Comparison of ENCODE assay signal across 10 cellular contexts in genomic region chr15:63203451-63204090, GRCh38. TPM values are rescaled to one million over a fixed set of nuclear protein-coding genes. Genes with fewer than 3 reads are reported as not detected.
A peak's percentile ranks its signal among the peaks of the same experiment; 100 is the strongest.
DNase-seq lines count a peak whose midpoint lies in the region; ATAC-seq, FAIRE-seq and TF ChIP-seq lines count a peak whose summit lies in the region.
"Had no signal": no experiment of that assay in that cellular context is flagged by ENCODE, and none has a peak within 500 bp of the region (broad histone marks: within the 10 kb centered on the region; RNA-seq: fewer than 3 reads in every experiment).

No MANE protein-coding gene starts in this region.

- peak; percentile 58 for DNase-seq in EL
- DNase-seq in activated CD8-positive, alpha-beta T cell treated with anti-CD3 and anti-CD28 coated beads, Interleukin-2, amount 10 ng/mL, durations not matched to agents 7 days and 5 days, result peak; percentile 73
- DNase-seq in kidney glomerular epithelial cell (lab: John Stamatoyannopoulos, UW), result peak; percentile 47
- no peak for DNase-seq in DMS 273 treated with DMSO at 0.1 percent for 48 hours (lab: John Stamatoyannopoulos, UW)
- no peak for DNase-seq in NCI-H345 (lab: John Stamatoyannopoulos, UW)
- DNase-seq in frontal cortex (ENCODE audit: low spot score in 2 of 2), result no peak
- DNase-seq in progenitor cell of endocrine pancreas (ENCODE audit: low spot score, unreplicated experiment), result no peak
- DNase-seq: pancreas, transverse colon had no signal

- peak overlapping the region; percentile 61 for H3K27ac Mint-ChIP-seq in activated CD8-positive, alpha-beta T cell treated with anti-CD3 and anti-CD28 coated beads, Interleukin-2, amount 10 ng/mL, durations not matched to agents 7 days and 5 days
- no peak overlapping the region for H3K27ac Mint-ChIP-seq in progenitor cell of endocrine pancreas

- no peaks in the 10 kb centered on the region for H3K9me3 ChIP-seq in Loucy (ENCODE audit: insufficient read depth, low read depth, low read length)
- H3K9me3 ChIP-seq: pancreas, transverse colon had no signal

- CTCF ChIA-PET in activated CD8-positive, alpha-beta T cell treated with anti-CD3 and anti-CD28 coated beads, Interleukin-2, amount 10 ng/mL, durations not matched to agents 7 days and 5 days (lab: Charles Lee), result interaction anchor here (0.8 to 4.8 kb wide), 10 partner anchors 7 to 341 kb away, joined by 3 to 50 read pairs (median 4); no protein-coding TSS in a partner anchor

- peaks cover 57% of the 10 kb centered on the region for H3K36me3 Mint-ChIP-seq in activated CD8-positive, alpha-beta T cell treated with anti-CD3 and anti-CD28 coated beads, Interleukin-2, amount 10 ng/mL, durations not matched to agents 7 days and 5 days (ENCODE audit: low read depth)
- peaks cover 6% of the 10 kb centered on the region for H3K36me3 Mint-ChIP-seq in progenitor cell of endocrine pancreas (ENCODE audit: insufficient read depth)

- H3K4me1 ChIP-seq in Loucy (ENCODE audit: insufficient read depth, low read length, poor library complexity, severe bottlenecking), result peaks cover 68% of the 10 kb centered on the region

- H3K9me3 Mint-ChIP-seq in activated CD8-positive, alpha-beta T cell treated with anti-CD3 and anti-CD28 coated beads, Interleukin-2, amount 10 ng/mL, durations not matched to agents 7 days and 5 days (ENCODE audit: insufficient read depth), result no peaks in the 10 kb centered on the region
- peaks cover 2% of the 10 kb centered on the region for H3K9me3 Mint-ChIP-seq in progenitor cell of endocrine pancreas (ENCODE audit: low read depth)

- H3K4me3 ChIP-seq in Loucy (ENCODE audit: low read length, poor library complexity, severe bottlenecking), result no peak overlapping the region
- H3K4me3 ChIP-seq: pancreas, transverse colon had no signal

- 0 out of 2 replicates have a peak, but pooled peaks cover 4% of the 10 kb centered on the region for H3K36me3 ChIP-seq in Loucy (ENCODE audit: insufficient read depth, low read length)
- H3K36me3 ChIP-seq: pancreas, transverse colon had no signal

- no peak overlapping the region for H2AFZ ChIP-seq in Loucy (ENCODE audit: low read length)

- H3K4me3 Mint-ChIP-seq in activated CD8-positive, alpha-beta T cell treated with anti-CD3 and anti-CD28 coated beads, Interleukin-2, amount 10 ng/mL, durations not matched to agents 7 days and 5 days, result peak overlapping the region; percentile 12
- H3K4me3 Mint-ChIP-seq in progenitor cell of endocrine pancreas (ENCODE audit: low read depth), result no peak overlapping the region

- H3F3A ChIP-seq in Loucy (ENCODE audit: low read depth), result no peaks in the 10 kb centered on the region

- peak overlapping the region; percentile 22 for H3K4me2 ChIP-seq in Loucy (ENCODE audit: low read depth, low read length, poor library complexity, severe bottlenecking)

- H3K9ac ChIP-seq in Loucy (ENCODE audit: low read depth, low read length, poor library complexity, severe bottlenecking), result no peak overlapping the region

- peaks cover 76% of the 10 kb centered on the region for H4K20me1 ChIP-seq in Loucy (ENCODE audit: insufficient read depth, low read length, poor library complexity, severe bottlenecking)

- no peaks in the 10 kb centered on the region for H3K27me3 Mint-ChIP-seq in activated CD8-positive, alpha-beta T cell treated with anti-CD3 and anti-CD28 coated beads, Interleukin-2, amount 10 ng/mL, durations not matched to agents 7 days and 5 days (ENCODE audit: low read depth)
- H3K27me3 Mint-ChIP-seq in progenitor cell of endocrine pancreas, result no peaks in the 10 kb centered on the region

- H3K9me2 ChIP-seq in Loucy (replicated peaks; ENCODE audit: low read depth, low read length), result no peaks in the 10 kb centered on the region

- peak; percentile 79 for ATAC-seq in activated CD8-positive, alpha-beta T cell treated with anti-CD3 and anti-CD28 coated beads, Interleukin-2, amount 10 ng/mL, durations not matched to agents 7 days and 5 days
- ATAC-seq: pancreas had no signal

- FAIRE-seq in frontal cortex (lab: Jason Lieb, UNC), result no peak
- FAIRE-seq: pancreas had no signal

- POLR2A ChIA-PET in activated CD8-positive, alpha-beta T cell treated with anti-CD3 and anti-CD28 coated beads, Interleukin-2, amount 10 ng/mL, durations not matched to agents 7 days and 5 days (lab: Charles Lee), result interaction anchor here (0.9 to 5.4 kb wide), 6 partner anchors 9 to 397 kb away, joined by 3 to 35 read pairs (median 4); partner anchors contain the start of genes RAB8B and RPS27L

- TF ChIP-seq CTCF in Loucy (conservative IDR thresholded peaks at IDR 0.05; ENCODE audit: low read length) (peak; percentile 41), progenitor cell of endocrine pancreas (IDR thresholded peaks at IDR 0.05; ENCODE audit: unreplicated experiment) (no peak)

- peaks cover 86% of the 10 kb centered on the region for H3K4me1 Mint-ChIP-seq in activated CD8-positive, alpha-beta T cell treated with anti-CD3 and anti-CD28 coated beads, Interleukin-2, amount 10 ng/mL, durations not matched to agents 7 days and 5 days (ENCODE audit: low read depth)
- H3K4me1 Mint-ChIP-seq in progenitor cell of endocrine pancreas (ENCODE audit: low read depth), result peaks cover 16% of the 10 kb centered on the region

- H3K79me2 ChIP-seq in Loucy (ENCODE audit: insufficient read depth, low read length), result peaks cover 97% of the 10 kb centered on the region

- no peaks in the 10 kb centered on the region for H3K27me3 ChIP-seq in Loucy (ENCODE audit: insufficient read depth, low read length, poor library complexity, severe bottlenecking)
- H3K27me3 ChIP-seq: pancreas, transverse colon had no signal

RNA-seq across cellular contexts. Expression of gene RAB8B, which starts 14.2 kb away (rescaled TPM):
- total RNA-seq in activated CD8-positive, alpha-beta T cell treated with anti-CD3 and anti-CD28 coated beads, Interleukin-2, amount 10 ng/mL, durations not matched to agents 7 days and 5 days, result 100 to 1,000 TPM; 112 to 113 TPM
- total RNA-seq in frontal cortex (110 TPM), progenitor cell of endocrine pancreas (31.6 and 37.2 TPM in 2 replicates)

RNA-seq across cellular contexts. Expression of gene RPS27L, which starts 46.3 kb away (rescaled TPM):
- 100 to 1,000 TPM; 235 to 238 TPM for total RNA-seq in activated CD8-positive, alpha-beta T cell treated with anti-CD3 and anti-CD28 coated beads, Interleukin-2, amount 10 ng/mL, durations not matched to agents 7 days and 5 days
- total RNA-seq in frontal cortex (21.6 TPM), progenitor cell of endocrine pancreas (129 and 140 TPM in 2 replicates)

Comparison
In these comparisons a context has a peak if more than half of its experiments do, and no peak if none do; other contexts are left out.
1. DNase-seq: peak in EL (single experiment), activated CD8-positive, alpha-beta T cell treated with anti-CD3 and anti-CD28 coated beads, Interleukin-2, amount 10 ng/mL, durations not matched to agents 7 days and 5 days (single experiment) and kidney glomerular epithelial cell (single experiment); none in DMS 273 treated with DMSO at 0.1 percent for 48 hours (single experiment), NCI-H345 (single experiment), frontal cortex (0 of 2) and progenitor cell of endocrine pancreas (single experiment).